In the genomic region with DNA sequence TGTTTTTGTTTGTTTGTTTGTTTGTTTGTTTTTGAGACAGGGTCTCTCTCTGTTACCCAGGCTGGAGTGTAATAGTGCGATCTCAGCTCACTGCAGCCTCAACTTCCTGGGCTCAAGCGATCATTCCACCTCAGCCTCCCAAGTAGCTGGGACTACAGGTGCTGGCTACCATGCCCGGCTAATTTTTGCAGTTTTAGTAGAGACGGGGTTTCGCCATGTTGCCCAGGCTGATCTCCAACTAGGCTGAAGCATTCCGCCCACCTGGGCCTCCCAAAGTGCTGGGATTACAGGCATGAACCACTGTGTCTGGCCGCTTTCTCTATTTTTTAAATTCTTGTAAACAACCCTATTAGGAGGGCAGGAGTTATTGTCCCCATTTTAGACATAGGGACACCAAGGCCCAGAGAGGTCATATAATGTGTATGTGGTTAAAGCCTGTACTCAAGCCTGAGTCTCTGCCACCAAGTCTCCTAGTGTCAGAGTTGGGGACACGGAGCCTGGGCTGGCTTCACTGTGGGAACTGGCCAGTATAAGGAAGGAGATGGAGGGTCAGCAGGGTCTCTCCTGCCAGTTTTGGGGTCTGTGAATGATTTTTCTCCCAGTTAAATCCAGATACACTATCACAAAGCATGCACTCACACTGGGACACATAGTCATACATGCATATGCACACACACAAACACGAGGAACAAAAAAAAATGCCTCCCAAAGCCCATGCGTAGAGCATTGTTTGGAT, we compare ENCODE assay signal across 8 cellular contexts. TPM values are rescaled to one million over a fixed set of nuclear protein-coding genes. Genes with fewer than 3 reads are reported as not detected.
DNase-seq lines count a peak whose midpoint lies in the region; ATAC-seq, FAIRE-seq and TF ChIP-seq lines count a peak whose summit lies in the region.

No MANE protein-coding gene starts in this region.

- peaks cover 54% of the 10 kb centered on the region for H3K4me1 Mint-ChIP-seq in activated naive CD8-positive, alpha-beta T cell treated with anti-CD3 and anti-CD28 coated beads for 36 hours

- TF ChIP-seq POLR2A in HepG2 (IDR thresholded peaks at IDR 0.05; ENCODE audit: insufficient read depth in 1 of 2, low read depth in 2 of 2, low read length in 2 of 2): no peak
- TF ChIP-seq POLR2A in right lobe of liver (IDR thresholded peaks at IDR 0.05): no peak

- no peak for DNase-seq in HepG2 (ENCODE audit: low spot score)
- no peak for DNase-seq in right lobe of liver
- no peak for DNase-seq in activated naive CD8-positive, alpha-beta T cell treated with anti-CD3 and anti-CD28 coated beads for 36 hours
- DNase-seq in HEK293T (ENCODE audit: extremely low spot score): no peak
- no peak for DNase-seq in activated CD4-positive, CD25-positive, alpha-beta regulatory T cell (lab: John Stamatoyannopoulos, UW)

- in situ Hi-C loops in HepG2 (cut with HindIII; ENCODE audit: extremely low pct_ligation_motif_present, low pct_unique_long_range_greater_than_20kb): no loop called here

- H3K27ac ChIP-seq in HepG2 (ENCODE audit: extremely low read length, insufficient read depth, low read length): no peak overlapping the region
- no peak overlapping the region for H3K27ac ChIP-seq in right lobe of liver

- CTCF ChIA-PET in HepG2 (lab: Yijun Ruan, JAX; ENCODE audit: low intra/inter-chr PET ratio, low total read pairs): no interaction called here
- CTCF ChIA-PET in HEK293T (lab: Yijun Ruan, JAX): interaction anchor here (0.6 kb wide), 1 partner anchor 155 kb away, joined by 3 read pairs; no protein-coding TSS in a partner anchor

- ATAC-seq in HepG2: no peak
- ATAC-seq in right lobe of liver: no peak
- ATAC-seq in GM19035 (IDR thresholded peaks at IDR 0.05; ENCODE audit: unreplicated experiment): no peak
- ATAC-seq in HG03175 (IDR thresholded peaks at IDR 0.05; ENCODE audit: unreplicated experiment): no peak

- peak overlapping the region; percentile 100 for H3K4me3 Mint-ChIP-seq in activated naive CD8-positive, alpha-beta T cell treated with anti-CD3 and anti-CD28 coated beads for 36 hours

- peak overlapping the region; percentile 88; the same call in 1 of the 2 replicates for H3K9ac ChIP-seq in HepG2 (ENCODE audit: insufficient read depth, low read depth, low read length)

- H3K4me2 ChIP-seq in HepG2 (ENCODE audit: low read depth, low read length): peak overlapping the region; percentile 98

- H4K20me1 ChIP-seq in HepG2 (ENCODE audit: insufficient read depth, low read length): no peaks in the 10 kb centered on the region

- H3K27me3 ChIP-seq in HepG2 (ENCODE audit: control insufficient read depth in 1 of 2, insufficient read depth in 2 of 2, low read length in 2 of 2): no peaks in the 10 kb centered on the region; a peak in 1 of 5 replicates
- H3K27me3 ChIP-seq in right lobe of liver: no peaks in the 10 kb centered on the region
- H3K27me3 ChIP-seq in mononuclear cell (ENCODE audit: insufficient read depth, low read length): no peaks in the 10 kb centered on the region

- peaks cover 38% of the 10 kb centered on the region for H3K36me3 Mint-ChIP-seq in activated naive CD8-positive, alpha-beta T cell treated with anti-CD3 and anti-CD28 coated beads for 36 hours

- H3K9me3 Mint-ChIP-seq in activated naive CD8-positive, alpha-beta T cell treated with anti-CD3 and anti-CD28 coated beads for 36 hours: no peaks in the 10 kb centered on the region

- TF ChIP-seq EP300 in HepG2 (IDR thresholded peaks at IDR 0.05; ENCODE audit: low read depth in 2 of 2, low read length in 2 of 2) (no peak), HepG2 (CRISPR knock-in tag; IDR thresholded peaks at IDR 0.05; ENCODE audit: borderline replicate concordance) (no peak)

- no peak for FAIRE-seq in HepG2 (lab: Jason Lieb, UNC)

- BruUV-seq in HepG2 (replicated peaks; lab: Mats Ljungman, UMichigan): no TSS peak

- peak overlapping the region; percentile 100 for H3K27ac Mint-ChIP-seq in activated naive CD8-positive, alpha-beta T cell treated with anti-CD3 and anti-CD28 coated beads for 36 hours

- peak overlapping the region; percentile 91 to 99 (median 96); a peak in 4 of 6 replicates for H3K4me3 ChIP-seq in HepG2 (replicated peaks in 1 of 3; ENCODE audit: insufficient read depth in 1 of 3, low read depth in 2 of 3, low read length in 3 of 3)
- peak overlapping the region in 1 of 3 donors; percentile 83 for H3K4me3 ChIP-seq in right lobe of liver
- H3K4me3 ChIP-seq in mononuclear cell (ENCODE audit: low read length): peak overlapping the region; percentile 96

- intact Hi-C loops in HepG2 (cut with micrococcal nuclease; ENCODE audit: unreplicated experiment) (no loop called here), right lobe of liver (cut with DNase I) (no loop called here)

- H3K27me3 Mint-ChIP-seq in activated naive CD8-positive, alpha-beta T cell treated with anti-CD3 and anti-CD28 coated beads for 36 hours: no peaks in the 10 kb centered on the region

- 93% methylated on average over 10 of the region's 10 CpGs for WGBS in HepG2 (ENCODE audit: low lambda C conversion rate)
- 72% methylated on average over 4 of the region's 10 CpGs for WGBS in right lobe of liver (ENCODE audit: insufficient coverage, low coverage, low lambda C conversion rate, missing lambda C conversion rate)

- peaks cover 56% of the 10 kb centered on the region for H3K79me2 ChIP-seq in HepG2 (ENCODE audit: insufficient read depth, low read length)

- TF ChIP-seq CTCF in HepG2 (CRISPR knock-in tag; IDR thresholded peaks at IDR 0.05) (no peak), right lobe of liver (IDR thresholded peaks at IDR 0.05) (no peak)

- POLR2A ChIA-PET in HepG2 (lab: Yijun Ruan, JAX) (interaction anchor here (0.6 kb wide), 1 partner anchor 364 kb away, joined by 3 read pairs; no protein-coding TSS in a partner anchor), HEK293T (lab: Yijun Ruan, JAX) (interaction anchor here (1.6 kb wide), 1 partner anchor 27 kb away, joined by 3 read pairs; a partner anchor contains a TSS)

- H3K9me3 ChIP-seq in HepG2 (ENCODE audit: low read length) (no peaks in the 10 kb centered on the region), right lobe of liver (no peaks in the 10 kb centered on the region), mononuclear cell (ENCODE audit: low read depth, low read length) (no peaks in the 10 kb centered on the region)

- no peak for TF ChIP-seq RAD21 in HepG2 (CRISPR knock-in tag; IDR thresholded peaks at IDR 0.05)

- H2AFZ ChIP-seq in HepG2 (ENCODE audit: low read length): no peak overlapping the region

- H3K36me3 ChIP-seq in HepG2 (replicated peaks in 1 of 2; ENCODE audit: control insufficient read depth in 1 of 2, insufficient read depth in 2 of 2, low read length in 2 of 2): peaks cover 1 to 10% of the 10 kb centered on the region in 2 experiments; a peak in 2 of 5 replicates
- H3K36me3 ChIP-seq in right lobe of liver: no peaks in the 10 kb centered on the region

- H3K4me1 ChIP-seq in HepG2 (ENCODE audit: insufficient read depth, low read length) (peaks cover 50% of the 10 kb centered on the region), right lobe of liver (no peaks in the 10 kb centered on the region), mononuclear cell (ENCODE audit: insufficient read depth, low read length) (peaks cover 74% of the 10 kb centered on the region)

RNA-seq across cellular contexts. Expression of a gene that starts 2.0 kb away (rescaled TPM):
- 21.0 and 24.0 TPM in 2 replicates for total RNA-seq in HepG2 (2016; rRNA removed; fragmentation: Illumina TruSeq; extraction: Trizol)
- total RNA-seq in HepG2 (2016; cell fraction: cytosol; rRNA removed; fragmentation: Illumina TruSeq; extraction: Trizol; ENCODE audit: low read depth): 8.3 and 8.9 TPM in 2 replicates
- total RNA-seq in HepG2 (2016; cell fraction: insoluble cytoplasmic fraction; rRNA removed; fragmentation: Illumina TruSeq; extraction: Trizol): 17.8 and 24.5 TPM in 2 replicates
- 18.3 and 18.8 TPM in 2 replicates for total RNA-seq in HepG2 (2016; cell fraction: membrane; rRNA removed; fragmentation: Illumina TruSeq; extraction: Trizol)
- 28.5 and 28.8 TPM in 2 replicates for total RNA-seq in HepG2 (2016; cell fraction: nucleus; rRNA removed; fragmentation: Illumina TruSeq; extraction: Trizol)
- 23.7 and 25.2 TPM in 2 replicates for polyA plus RNA-seq in HepG2 (2011; rRNA removed)
- polyA plus RNA-seq in HepG2 (2011; cell fraction: cytosol; rRNA removed): 16.5 and 24.2 TPM in 2 replicates
- polyA plus RNA-seq in HepG2 (2011; cell fraction: nucleus; rRNA removed): 65.7 and 80.5 TPM in 2 replicates
- polyA plus RNA-seq in HepG2 (2012): 20.4 and 24.1 TPM in 2 replicates
- 5.7 and 5.8 TPM in 2 replicates for polyA plus RNA-seq in HepG2 (2016; cell fraction: cytosol; fragmentation: Illumina TruSeq; extraction: Trizol; ENCODE audit: low read depth)
- polyA plus RNA-seq in HepG2 (2016; cell fraction: insoluble cytoplasmic fraction; fragmentation: Illumina TruSeq; extraction: Trizol; ENCODE audit: low read depth): 19.1 and 24.2 TPM in 2 replicates
- 11.6 and 14.8 TPM in 2 replicates for polyA plus RNA-seq in HepG2 (2016; cell fraction: membrane; fragmentation: Illumina TruSeq; extraction: Trizol; ENCODE audit: low read depth)
- polyA plus RNA-seq in HepG2 (2016; cell fraction: nucleus; fragmentation: Illumina TruSeq; extraction: Trizol; ENCODE audit: insufficient read depth, low read depth): 29.2 and 31.6 TPM in 2 replicates
- polyA minus RNA-seq in HepG2 (2011; rRNA and poly(A)+ RNA removed; ENCODE audit: low replicate concordance): 25.8 and 60.0 TPM in 2 replicates
- polyA minus RNA-seq in HepG2 (2011; cell fraction: cytosol; rRNA and poly(A)+ RNA removed): 12.9 and 13.4 TPM in 2 replicates
- 37.9 and 48.2 TPM in 2 replicates for polyA minus RNA-seq in HepG2 (2011; cell fraction: nucleus; rRNA and poly(A)+ RNA removed)
- total RNA-seq in right lobe of liver: 10 to 100 TPM in 2 of 6 experiments, 1 to 10 TPM in 4; 7.6 to 15.5 (median 9.8) TPM
- 10 to 100 TPM; 55.0 to 56.6 TPM for total RNA-seq in activated naive CD8-positive, alpha-beta T cell treated with anti-CD3 and anti-CD28 coated beads for 36 hours
- total RNA-seq in mononuclear cell: 55.2 TPM

RNA-seq across cellular contexts. Expression of a gene that starts 27.5 kb away (rescaled TPM):
- total RNA-seq in HepG2 (2016; rRNA removed; fragmentation: Illumina TruSeq; extraction: Trizol): 191 and 232 TPM in 2 replicates
- total RNA-seq in HepG2 (2016; cell fraction: cytosol; rRNA removed; fragmentation: Illumina TruSeq; extraction: Trizol; ENCODE audit: low read depth): 20.4 and 23.3 TPM in 2 replicates
- total RNA-seq in HepG2 (2016; cell fraction: insoluble cytoplasmic fraction; rRNA removed; fragmentation: Illumina TruSeq; extraction: Trizol): 188 and 227 TPM in 2 replicates
- total RNA-seq in HepG2 (2016; cell fraction: membrane; rRNA removed; fragmentation: Illumina TruSeq; extraction: Trizol): 73.2 and 79.2 TPM in 2 replicates
- total RNA-seq in HepG2 (2016; cell fraction: nucleus; rRNA removed; fragmentation: Illumina TruSeq; extraction: Trizol): 172 and 204 TPM in 2 replicates
- 170 and 183 TPM in 2 replicates for polyA plus RNA-seq in HepG2 (2011; rRNA removed)
- polyA plus RNA-seq in HepG2 (2011; cell fraction: cytosol; rRNA removed): 120 and 161 TPM in 2 replicates
- 48.7 and 68.4 TPM in 2 replicates for polyA plus RNA-seq in HepG2 (2011; cell fraction: nucleus; rRNA removed)
- polyA plus RNA-seq in HepG2 (2012): 135 and 170 TPM in 2 replicates
- 30.7 and 36.6 TPM in 2 replicates for polyA plus RNA-seq in HepG2 (2016; cell fraction: cytosol; fragmentation: Illumina TruSeq; extraction: Trizol; ENCODE audit: low read depth)
- polyA plus RNA-seq in HepG2 (2016; cell fraction: insoluble cytoplasmic fraction; fragmentation: Illumina TruSeq; extraction: Trizol; ENCODE audit: low read depth): 146 TPM in 2 replicates
- polyA plus RNA-seq in HepG2 (2016; cell fraction: membrane; fragmentation: Illumina TruSeq; extraction: Trizol; ENCODE audit: low read depth): 43.2 and 44.0 TPM in 2 replicates
- polyA plus RNA-seq in HepG2 (2016; cell fraction: nucleus; fragmentation: Illumina TruSeq; extraction: Trizol; ENCODE audit: insufficient read depth, low read depth): 201 and 204 TPM in 2 replicates
- polyA minus RNA-seq in HepG2 (2011; rRNA and poly(A)+ RNA removed; ENCODE audit: low replicate concordance): 95.6 and 263 TPM in 2 replicates
- 122 and 129 TPM in 2 replicates for polyA minus RNA-seq in HepG2 (2011; cell fraction: cytosol; rRNA and poly(A)+ RNA removed)
- polyA minus RNA-seq in HepG2 (2011; cell fraction: nucleus; rRNA and poly(A)+ RNA removed): 66.2 and 98.2 TPM in 2 replicates
- 100 to 1,000 TPM in 3 of 6 experiments, 10 to 100 TPM in 3; 85.0 to 147 (median 99.2) TPM for total RNA-seq in right lobe of liver
- total RNA-seq in activated naive CD8-positive, alpha-beta T cell treated with anti-CD3 and anti-CD28 coated beads for 36 hours: 10 to 100 TPM; 41.2 to 42.3 TPM
- 31.3 TPM for total RNA-seq in mononuclear cell
